1 cellular context compared by ENCODE assay signal in genomic region chr6:37243816-37244370, GRCh38.
TF ChIP-seq lines count a peak whose summit lies in the region.

No MANE protein-coding gene starts in this region.

TF ChIP-seq in K562, 482 proteins besides CTCF, POLR2A, EP300 and RAD21 (continued from another document and continues in another):
- TF ChIP-seq, protein P1, sequence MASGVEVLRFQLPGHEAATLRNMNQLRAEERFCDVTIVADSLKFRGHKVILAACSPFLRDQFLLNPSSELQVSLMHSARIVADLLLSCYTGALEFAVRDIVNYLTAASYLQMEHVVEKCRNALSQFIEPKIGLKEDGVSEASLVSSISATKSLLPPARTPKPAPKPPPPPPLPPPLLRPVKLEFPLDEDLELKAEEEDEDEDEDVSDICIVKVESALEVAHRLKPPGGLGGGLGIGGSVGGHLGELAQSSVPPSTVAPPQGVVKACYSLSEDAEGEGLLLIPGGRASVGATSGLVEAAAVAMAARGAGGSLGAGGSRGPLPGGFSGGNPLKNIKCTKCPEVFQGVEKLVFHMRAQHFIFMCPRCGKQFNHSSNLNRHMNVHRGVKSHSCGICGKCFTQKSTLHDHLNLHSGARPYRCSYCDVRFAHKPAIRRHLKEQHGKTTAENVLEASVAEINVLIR (CRISPR knock-in tag; IDR thresholded peaks at IDR 0.05) = no peak
- TF ChIP-seq, protein P2, sequence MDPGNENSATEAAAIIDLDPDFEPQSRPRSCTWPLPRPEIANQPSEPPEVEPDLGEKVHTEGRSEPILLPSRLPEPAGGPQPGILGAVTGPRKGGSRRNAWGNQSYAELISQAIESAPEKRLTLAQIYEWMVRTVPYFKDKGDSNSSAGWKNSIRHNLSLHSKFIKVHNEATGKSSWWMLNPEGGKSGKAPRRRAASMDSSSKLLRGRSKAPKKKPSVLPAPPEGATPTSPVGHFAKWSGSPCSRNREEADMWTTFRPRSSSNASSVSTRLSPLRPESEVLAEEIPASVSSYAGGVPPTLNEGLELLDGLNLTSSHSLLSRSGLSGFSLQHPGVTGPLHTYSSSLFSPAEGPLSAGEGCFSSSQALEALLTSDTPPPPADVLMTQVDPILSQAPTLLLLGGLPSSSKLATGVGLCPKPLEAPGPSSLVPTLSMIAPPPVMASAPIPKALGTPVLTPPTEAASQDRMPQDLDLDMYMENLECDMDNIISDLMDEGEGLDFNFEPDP (CRISPR knock-in tag; IDR thresholded peaks at IDR 0.05) = no peak
- TF ChIP-seq NUFIP1 (IDR thresholded peaks at IDR 0.05; ENCODE audit: partially characterized antibody) (no peak), ZNF79 (CRISPR knock-in tag; IDR thresholded peaks at IDR 0.05; ENCODE audit: low read depth) (no peak), RBBP5 (IDR thresholded peaks at IDR 0.05; ENCODE audit: borderline replicate concordance, insufficient read depth, low read length, poor library complexity, severe bottlenecking) (no peak), MAZ (CRISPR knock-in tag; conservative IDR thresholded peaks at IDR 0.05 in 1 of 2, IDR thresholded peaks at IDR 0.05 in 1 of 2) (no peak; a peak in 1 of 4 replicates), GTF2A2 (tag; IDR thresholded peaks at IDR 0.05) (no peak), SP1 (CRISPR knock-in tag; IDR thresholded peaks at IDR 0.05) (no peak), RBM17 (IDR thresholded peaks at IDR 0.05; ENCODE audit: borderline replicate concordance, low read depth, low read length) (no peak), ZBTB11 (CRISPR knock-in tag; IDR thresholded peaks at IDR 0.05) (no peak), PHF8 (IDR thresholded peaks at IDR 0.05; ENCODE audit: borderline replicate concordance, low read length) (no peak), POLR2AphosphoS2 (IDR thresholded peaks at IDR 0.05; ENCODE audit: low read length) (no peak), ZZZ3 (IDR thresholded peaks at IDR 0.05) (no peak), HNRNPL (IDR thresholded peaks at IDR 0.05; ENCODE audit: low read depth, low read length) (no peak), RBM39 (optimal IDR thresholded peaks at IDR 0.05; ENCODE audit: low read depth, low read length) (no peak), ZNF347 (CRISPR knock-in tag; IDR thresholded peaks at IDR 0.05; ENCODE audit: low read depth) (no peak), ZNF551 (CRISPR knock-in tag; IDR thresholded peaks at IDR 0.05) (no peak), MCM5 (IDR thresholded peaks at IDR 0.05; ENCODE audit: low read depth) (no peak), IFI16 (CRISPR knock-in tag; IDR thresholded peaks at IDR 0.05) (no peak), ZNF24 (IDR thresholded peaks at IDR 0.05) (no peak), CCAR2 (IDR thresholded peaks at IDR 0.05; ENCODE audit: low read depth, low read length) (no peak), TEAD4 (IDR thresholded peaks at IDR 0.05; ENCODE audit: low read length) (peak; percentile 83), TEAD4 (CRISPR knock-in tag; IDR thresholded peaks at IDR 0.05; ENCODE audit: borderline replicate concordance) (no peak), FOXP1 (CRISPR knock-in tag; IDR thresholded peaks at IDR 0.05) (no peak), HINFP (tag; conservative IDR thresholded peaks at IDR 0.05; ENCODE audit: low read depth) (0 out of 2 replicates have a peak, but pooled peaks have one; percentile 19), FOXJ3 (CRISPR knock-in tag; IDR thresholded peaks at IDR 0.05) (no peak), SRSF1 (IDR thresholded peaks at IDR 0.05; ENCODE audit: low read depth, low read length) (no peak), ZFP1 (CRISPR knock-in tag; IDR thresholded peaks at IDR 0.05) (no peak), TRIM28 (IDR thresholded peaks at IDR 0.05) (no peak), XRCC3 (IDR thresholded peaks at IDR 0.05) (no peak), SRF (CRISPR knock-in tag; IDR thresholded peaks at IDR 0.05) (no peak), EGR1 (conservative IDR thresholded peaks at IDR 0.05) (no peak), TEAD2 (tag; IDR thresholded peaks at IDR 0.05) (no peak), SNRNP70 (optimal IDR thresholded peaks at IDR 0.05; ENCODE audit: low read depth, low read length) (no peak), TCF7 (IDR thresholded peaks at IDR 0.05; ENCODE audit: borderline replicate concordance) (no peak), CBX5 (IDR thresholded peaks at IDR 0.05; ENCODE audit: borderline replicate concordance, low read depth) (no peak), CUX1 (CRISPR knock-in tag; IDR thresholded peaks at IDR 0.05) (no peak), ZNF699 (CRISPR knock-in tag; IDR thresholded peaks at IDR 0.05; ENCODE audit: insufficient replicate concordance) (no peak), ZBTB9 (CRISPR knock-in tag; IDR thresholded peaks at IDR 0.05) (peak; percentile 98), SREBF2 (CRISPR knock-in tag; IDR thresholded peaks at IDR 0.05) (no peak), ZNF175 (CRISPR knock-in tag; IDR thresholded peaks at IDR 0.05; ENCODE audit: low read depth) (no peak; the same call in 1 of the 2 replicates), NFYB (IDR thresholded peaks at IDR 0.05; ENCODE audit: extremely low read depth, insufficient read length) (no peak), HMGN3 (IDR thresholded peaks at IDR 0.05; ENCODE audit: borderline replicate concordance, extremely low read depth, insufficient read length, low read depth, low read length) (no peak), ZNF507 (tag; conservative IDR thresholded peaks at IDR 0.05) (no peak), THRA (IDR thresholded peaks at IDR 0.05) (no peak)
- TF ChIP-seq, protein P3, sequence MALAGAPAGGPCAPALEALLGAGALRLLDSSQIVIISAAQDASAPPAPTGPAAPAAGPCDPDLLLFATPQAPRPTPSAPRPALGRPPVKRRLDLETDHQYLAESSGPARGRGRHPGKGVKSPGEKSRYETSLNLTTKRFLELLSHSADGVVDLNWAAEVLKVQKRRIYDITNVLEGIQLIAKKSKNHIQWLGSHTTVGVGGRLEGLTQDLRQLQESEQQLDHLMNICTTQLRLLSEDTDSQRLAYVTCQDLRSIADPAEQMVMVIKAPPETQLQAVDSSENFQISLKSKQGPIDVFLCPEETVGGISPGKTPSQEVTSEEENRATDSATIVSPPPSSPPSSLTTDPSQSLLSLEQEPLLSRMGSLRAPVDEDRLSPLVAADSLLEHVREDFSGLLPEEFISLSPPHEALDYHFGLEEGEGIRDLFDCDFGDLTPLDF (CRISPR knock-in tag; IDR thresholded peaks at IDR 0.05) = no peak
- TF ChIP-seq, protein P4, sequence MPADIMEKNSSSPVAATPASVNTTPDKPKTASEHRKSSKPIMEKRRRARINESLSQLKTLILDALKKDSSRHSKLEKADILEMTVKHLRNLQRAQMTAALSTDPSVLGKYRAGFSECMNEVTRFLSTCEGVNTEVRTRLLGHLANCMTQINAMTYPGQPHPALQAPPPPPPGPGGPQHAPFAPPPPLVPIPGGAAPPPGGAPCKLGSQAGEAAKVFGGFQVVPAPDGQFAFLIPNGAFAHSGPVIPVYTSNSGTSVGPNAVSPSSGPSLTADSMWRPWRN (IDR thresholded peaks at IDR 0.05; ENCODE audit: low read depth) = no peak
